ENCODE assay signal across 9 cellular contexts in genomic region chr12:21118760-21119159, GRCh38. TPM values are rescaled to one million over a fixed set of nuclear protein-coding genes. Genes with fewer than 3 reads are reported as not detected.
"Had no signal": no experiment of that assay in that cellular context is flagged by ENCODE, and none has a peak within 500 bp of the region (broad histone marks: within the 10 kb centered on the region; RNA-seq: fewer than 3 reads in every experiment).

No MANE protein-coding gene starts in this region.

- H3K27me3 Mint-ChIP-seq: IgD-negative memory B cell had no signal

- FAIRE-seq: HepG2, HTR-8/SVneo, K562 had no signal

- H3K27ac Mint-ChIP-seq: IgD-negative memory B cell had no signal

- DNase-seq: IMR-90, KBM-7, KG1 had no signal

- H3K36me3 Mint-ChIP-seq: IgD-negative memory B cell had no signal

- H3K4me1 Mint-ChIP-seq: IgD-negative memory B cell had no signal

- H3K4me3 ChIP-seq: K562 had no signal

- H3K4me3 Mint-ChIP-seq: IgD-negative memory B cell had no signal

- ATAC-seq: HepG2, K562 had no signal

- H3K27ac ChIP-seq: HL-60 had no signal

RNA-seq across cellular contexts. Expression of gene SLCO1B1, which starts 12.2 kb away (rescaled TPM):
- total RNA-seq: HepG2, HT1080, IMR-90, K562 had no signal
- polyA plus RNA-seq: HepG2, IgD-negative memory B cell, IMR-90 had no signal
